In genomic region chr1:94235189-94236020, GRCh38 we compare ENCODE assay signal across 10 cellular contexts. TPM values are rescaled to one million over a fixed set of nuclear protein-coding genes. Genes with fewer than 3 reads are reported as not detected.
DNase-seq lines count a peak whose midpoint lies in the region; ATAC-seq and TF ChIP-seq lines count a peak whose summit lies in the region.
"Had no signal": no experiment of that assay in that cellular context is flagged by ENCODE, and none has a peak within 500 bp of the region (broad histone marks: within the 10 kb centered on the region; RNA-seq: fewer than 3 reads in every experiment).

No MANE protein-coding gene starts in this region.

- POLR2A ChIA-PET in CD4-positive, alpha-beta T cell (lab: Charles Lee) = no interaction called here

- peak overlapping the region; percentile 60 for H3K4me3 Mint-ChIP-seq in CD4-positive, alpha-beta T cell
- H3K4me3 Mint-ChIP-seq in progenitor cell of endocrine pancreas (ENCODE audit: low read depth) = peak overlapping the region; percentile 78

- TF ChIP-seq CTCF in CD4-positive, alpha-beta T cell (IDR thresholded peaks at IDR 0.05) = no peak
- TF ChIP-seq CTCF in RWPE2 (IDR thresholded peaks at IDR 0.05; ENCODE audit: poor library complexity, severe bottlenecking) (no peak), fibroblast of lung (conservative IDR thresholded peaks at IDR 0.05 in 1 of 2, IDR thresholded peaks at IDR 0.05 in 1 of 2; ENCODE audit: low read depth in 1 of 2, low read length in 2 of 2) (no peak), progenitor cell of endocrine pancreas (IDR thresholded peaks at IDR 0.05; ENCODE audit: unreplicated experiment) (no peak)

- H3K9me3 ChIP-seq in CD4-positive, alpha-beta T cell (ENCODE audit: control insufficient read depth, low read length) = no peaks in the 10 kb centered on the region
- H3K9me3 ChIP-seq in RWPE2 (ENCODE audit: severe bottlenecking) (no peaks in the 10 kb centered on the region), fibroblast of lung (ENCODE audit: control insufficient read depth, insufficient read depth, low read depth, low read length) (no peaks in the 10 kb centered on the region)

- no peak for DNase-seq in CD4-positive, alpha-beta T cell
- DNase-seq in RWPE2 (ENCODE audit: low spot score) = no peak
- no peak for DNase-seq in fibroblast of lung (ENCODE audit: low read depth in 2 of 2)
- DNase-seq in progenitor cell of endocrine pancreas (ENCODE audit: low spot score, unreplicated experiment) = no peak
- no peak for DNase-seq in globus pallidus (ENCODE audit: low spot score)
- DNase-seq in hippocampal formation (lab: John Stamatoyannopoulos, UW) = no peak
- DNase-seq: activated CD4-positive, alpha-beta T cell treated with anti-CD3 and anti-CD28 coated beads for 36 hours; cerebellar nuclear complex had no signal

- ATAC-seq in CD4-positive, alpha-beta T cell (ENCODE audit: poor library complexity) = no peak
- ATAC-seq in RWPE2 (ENCODE audit: low read depth) (no peak), GM21529 (IDR thresholded peaks at IDR 0.05; ENCODE audit: unreplicated experiment) (no peak)
- ATAC-seq in activated CD4-positive, CD25-positive, alpha-beta regulatory T cell treated with anti-CD3 and anti-CD28 coated beads, Interleukin-2, amount 50 U/mL, for 24 hours = no peak
- ATAC-seq: activated CD4-positive, alpha-beta T cell treated with anti-CD3 and anti-CD28 coated beads for 36 hours had no signal

- H2AFZ ChIP-seq in fibroblast of lung (ENCODE audit: low read length) = no peak overlapping the region

- peaks cover 90% of the 10 kb centered on the region for H3K27me3 Mint-ChIP-seq in CD4-positive, alpha-beta T cell
- H3K27me3 Mint-ChIP-seq in progenitor cell of endocrine pancreas = peaks cover 21% of the 10 kb centered on the region

- no peak overlapping the region for H3K27ac Mint-ChIP-seq in CD4-positive, alpha-beta T cell
- H3K27ac Mint-ChIP-seq in progenitor cell of endocrine pancreas = no peak overlapping the region
- H3K27ac Mint-ChIP-seq: activated CD4-positive, alpha-beta T cell treated with anti-CD3 and anti-CD28 coated beads for 36 hours had no signal

- peaks cover 17% of the 10 kb centered on the region for H3K4me1 Mint-ChIP-seq in CD4-positive, alpha-beta T cell (ENCODE audit: low read depth)
- peaks cover 19% of the 10 kb centered on the region for H3K4me1 Mint-ChIP-seq in progenitor cell of endocrine pancreas (ENCODE audit: low read depth)

- H3K4me3 ChIP-seq in RWPE2 (ENCODE audit: severe bottlenecking) (peak overlapping the region; percentile 85), fibroblast of lung (replicated peaks in 1 of 4; ENCODE audit: control extremely low read depth in 1 of 4, insufficient read depth in 1 of 4, low read depth in 3 of 4, low read length in 4 of 4) (peak overlapping the region; percentile 62 to 88 (median 67))

- H3K4me2 ChIP-seq in fibroblast of lung (ENCODE audit: extremely low read depth, insufficient read depth, low read length) = peak overlapping the region; percentile 81

- H3K9ac ChIP-seq in fibroblast of lung (ENCODE audit: insufficient read depth, low read length) = no peak overlapping the region

- H3K27me3 ChIP-seq in CD4-positive, alpha-beta T cell (ENCODE audit: control insufficient read depth, insufficient read depth, low read length) = peaks cover 70% of the 10 kb centered on the region
- H3K27me3 ChIP-seq in RWPE2 (ENCODE audit: insufficient read depth, poor library complexity, severe bottlenecking) = no peaks in the 10 kb centered on the region
- no peaks in the 10 kb centered on the region for H3K27me3 ChIP-seq in fibroblast of lung (ENCODE audit: control insufficient read depth, insufficient read depth, low read length)

- peaks cover 3% of the 10 kb centered on the region for H3K9me3 Mint-ChIP-seq in CD4-positive, alpha-beta T cell
- H3K9me3 Mint-ChIP-seq in progenitor cell of endocrine pancreas (ENCODE audit: low read depth) = no peaks in the 10 kb centered on the region

- H3K36me3 ChIP-seq in RWPE2 (ENCODE audit: low read depth) (peaks cover 47% of the 10 kb centered on the region), fibroblast of lung (ENCODE audit: control insufficient read depth, insufficient read depth, low read length) (no peaks in the 10 kb centered on the region)

- H4K20me1 ChIP-seq in fibroblast of lung (ENCODE audit: control insufficient read depth, extremely low read depth, insufficient read depth, low read length) = no peaks in the 10 kb centered on the region

- H3K4me1 ChIP-seq in RWPE2 (ENCODE audit: insufficient read depth, poor library complexity, severe bottlenecking) = peaks cover 61% of the 10 kb centered on the region
- H3K4me1 ChIP-seq in fibroblast of lung (ENCODE audit: control insufficient read depth, extremely low read depth, insufficient read depth, low read length) = no peaks in the 10 kb centered on the region

- no peak overlapping the region for H3K27ac ChIP-seq in CD4-positive, alpha-beta T cell (ENCODE audit: low read depth, low read length)
- H3K27ac ChIP-seq in RWPE2 (ENCODE audit: poor library complexity, severe bottlenecking) (peak overlapping the region; percentile 76), fibroblast of lung (ENCODE audit: insufficient read depth, low read length) (no peak overlapping the region)

- intact Hi-C loops in CD4-positive, alpha-beta T cell (cut with DNase I, micrococcal nuclease) = no loop called here

- CTCF ChIA-PET in CD4-positive, alpha-beta T cell (lab: Charles Lee) = no interaction called here

- peaks cover 57% of the 10 kb centered on the region for H3K79me2 ChIP-seq in fibroblast of lung (ENCODE audit: control insufficient read depth, insufficient read depth, low read length)

- H3K36me3 Mint-ChIP-seq in CD4-positive, alpha-beta T cell (ENCODE audit: low read depth) = no peaks in the 10 kb centered on the region
- H3K36me3 Mint-ChIP-seq in progenitor cell of endocrine pancreas (ENCODE audit: insufficient read depth) = no peaks in the 10 kb centered on the region

RNA-seq across cellular contexts. Expression of gene ARHGAP29, which starts 2.0 kb away (rescaled TPM):
- not detected for total RNA-seq in CD4-positive, alpha-beta T cell
- 20.5 and 26.6 TPM in 2 replicates for total RNA-seq in fibroblast of lung
- polyA plus RNA-seq in fibroblast of lung = 35.4 and 37.3 TPM in 2 replicates
- 19.5 and 20.4 TPM in 2 replicates for polyA plus RNA-seq in fibroblast of lung (2012)
- polyA minus RNA-seq in fibroblast of lung (ENCODE audit: low replicate concordance) = 7.0 and 7.8 TPM in 2 replicates
- 12.4 and 15.2 TPM in 2 replicates for total RNA-seq in progenitor cell of endocrine pancreas

Comparison
In these comparisons a context has a peak if more than half of its experiments do, and no peak if none do; other contexts are left out.
1. RNA of gene ARHGAP29, which starts 2.0 kb away (total RNA-seq): 20.5 to 26.6 TPM in fibroblast of lung and 12.4 to 15.2 TPM in progenitor cell of endocrine pancreas; not detected in CD4-positive, alpha-beta T cell; every median in the first group is over 10 times any median in the second.